ENCODE assay signal across 9 cellular contexts in the genomic region with DNA sequence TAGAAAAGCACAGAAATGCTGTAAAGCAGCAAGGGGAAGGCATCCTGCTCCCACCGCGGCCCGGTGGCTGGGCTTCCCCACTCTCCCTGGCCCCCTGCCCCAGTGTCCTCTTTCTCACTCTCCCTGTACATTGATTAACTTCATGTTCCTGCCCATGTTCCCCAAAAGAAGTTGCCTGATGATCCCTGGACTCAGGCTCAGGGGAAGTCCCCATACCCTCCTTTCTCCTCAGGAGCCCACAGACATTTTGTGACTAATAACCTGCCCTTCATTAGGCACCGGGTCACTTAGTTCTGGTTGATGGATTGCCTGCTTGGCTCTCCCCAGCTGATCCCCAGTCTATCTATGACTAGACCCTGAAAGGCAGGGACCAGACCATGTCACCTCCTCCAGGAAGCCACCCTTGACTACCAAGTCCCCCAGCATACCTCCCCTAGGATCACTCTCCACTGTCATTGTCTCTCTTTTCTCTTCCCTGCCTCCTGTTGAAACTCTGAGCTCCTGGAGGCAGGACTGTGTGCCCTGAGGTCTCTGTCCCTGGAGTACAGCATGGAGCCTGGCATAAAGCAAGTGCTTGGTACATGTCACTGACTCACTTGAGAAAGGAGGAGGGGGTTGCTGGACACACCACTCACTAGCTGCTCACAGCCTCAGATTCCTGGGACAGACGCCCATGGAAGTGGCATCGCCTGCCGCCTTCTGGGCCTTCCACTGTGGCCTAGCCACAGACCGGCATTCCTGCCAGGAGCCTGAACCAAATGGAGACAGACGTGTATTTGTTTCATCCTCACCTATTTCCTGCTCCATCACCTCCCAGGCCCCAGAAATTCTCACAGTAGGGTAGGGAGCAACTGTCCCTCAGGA. TPM values are rescaled to one million over a fixed set of nuclear protein-coding genes. Genes with fewer than 3 reads are reported as not detected.
DNase-seq lines count a peak whose midpoint lies in the region; ATAC-seq and TF ChIP-seq lines count a peak whose summit lies in the region.
"Had no signal": no experiment of that assay in that cellular context is flagged by ENCODE, and none has a peak within 500 bp of the region (broad histone marks: within the 10 kb centered on the region; RNA-seq: fewer than 3 reads in every experiment).

No MANE protein-coding gene starts in this region.

- peaks cover 29 to 46% of the 10 kb centered on the region in 2 donors for H3K4me1 ChIP-seq in left lung
- peaks cover 31 to 67% of the 10 kb centered on the region in 2 donors for H3K4me1 ChIP-seq in thoracic aorta (ENCODE audit: control insufficient read depth in 1 of 2, low read depth in 2 of 2)

- TF ChIP-seq CTCF in brain (conservative IDR thresholded peaks at IDR 0.05) = no peak
- TF ChIP-seq CTCF in left lung (IDR thresholded peaks at IDR 0.05) = no peak
- TF ChIP-seq CTCF in thoracic aorta (IDR thresholded peaks at IDR 0.05) = no peak
- TF ChIP-seq CTCF in GM10248 (IDR thresholded peaks at IDR 0.05; ENCODE audit: control extremely low read depth, extremely low read depth, low read depth, missing control alignments) = no peak

- H3K36me3 ChIP-seq in left lung (no peaks in the 10 kb centered on the region), thoracic aorta (no peaks in the 10 kb centered on the region)

- peak overlapping the region; percentile 29 to 93 (median 81) for H3K27ac Mint-ChIP-seq in brain

- intact Hi-C loops in left lung (cut with DNase I) = no loop called here

- H3K27me3 ChIP-seq in left lung (no peaks in the 10 kb centered on the region), thoracic aorta (replicated peaks; ENCODE audit: insufficient read depth) (no peaks in the 10 kb centered on the region)

- H3K27me3 Mint-ChIP-seq in brain = no peaks in the 10 kb centered on the region

- CTCF ChIA-PET in GM10248 (lab: Yijun Ruan, JAX) = no interaction called here

- H3K4me1 Mint-ChIP-seq in brain = peaks cover 18% of the 10 kb centered on the region

- POLR2A ChIA-PET in GM10248 (lab: Yijun Ruan, JAX) = no interaction called here

- H3K9me3 Mint-ChIP-seq in brain = peaks cover 1 to 10% (median 4%) of the 10 kb centered on the region in 5 experiments

- H3K27ac ChIP-seq in left lung (peak overlapping the region; percentile 77 to 91), thoracic aorta (peak overlapping the region; percentile 90 to 97)
- H3K27ac ChIP-seq: HL-60 had no signal

- DNase-seq in LHCN-M2 (ENCODE audit: low read depth) = peak; percentile 41
- DNase-seq in left lung = no peak
- DNase-seq in thoracic aorta (ENCODE audit: low spot score) = no peak
- no peak for DNase-seq in inferior parietal cortex (ENCODE audit: extremely low spot score)
- no peak for DNase-seq in NCI-H524 treated with DMSO at 0.1 percent for 48 hours (lab: John Stamatoyannopoulos, UW)
- DNase-seq in GM10248 (ENCODE audit: extremely low spot score) = no peak

- ATAC-seq in left lung (no peak), thoracic aorta (ENCODE audit: insufficient number of reproducible peaks, low FRiP score, low read depth) (no peak), HG03378 (IDR thresholded peaks at IDR 0.05; ENCODE audit: unreplicated experiment) (no peak)

- H3K4me3 Mint-ChIP-seq in brain = peak overlapping the region in 1 of 5 experiments; percentile 19

- H3K9me3 ChIP-seq in left lung = no peaks in the 10 kb centered on the region
- H3K9me3 ChIP-seq in thoracic aorta = no peaks in the 10 kb centered on the region

- H3K4me3 ChIP-seq in left lung = no peak overlapping the region
- H3K4me3 ChIP-seq in thoracic aorta = peak overlapping the region; percentile 52

- H3K36me3 Mint-ChIP-seq in brain = no peaks in the 10 kb centered on the region

RNA-seq across cellular contexts. Expression of gene MALL, which starts 13.5 kb away (rescaled TPM):
- total RNA-seq in LHCN-M2 (2014; rRNA removed) (0.19 TPM in 1 of 2 replicates, not detected in the other), left lung (100 to 1,000 TPM; 105 to 288 TPM), thoracic aorta (10 to 100 TPM; 25.3 to 27.6 TPM)
- not detected for polyA plus RNA-seq in LHCN-M2 (2012)
- 1.9 TPM for polyA plus RNA-seq in brain (ENCODE audit: insufficient read depth, low read depth, low replicate concordance)

Comparison
In these comparisons a context has a peak if more than half of its experiments do, and no peak if none do; other contexts are left out.
1. RNA of gene MALL, which starts 13.5 kb away (total RNA-seq): 105 to 288 TPM in left lung and 25.3 to 27.6 TPM in thoracic aorta; 0.19 TPM in LHCN-M2; every median in the first group is over 10 times any median in the second.